8 cellular contexts compared by ENCODE assay signal in the genomic region with DNA sequence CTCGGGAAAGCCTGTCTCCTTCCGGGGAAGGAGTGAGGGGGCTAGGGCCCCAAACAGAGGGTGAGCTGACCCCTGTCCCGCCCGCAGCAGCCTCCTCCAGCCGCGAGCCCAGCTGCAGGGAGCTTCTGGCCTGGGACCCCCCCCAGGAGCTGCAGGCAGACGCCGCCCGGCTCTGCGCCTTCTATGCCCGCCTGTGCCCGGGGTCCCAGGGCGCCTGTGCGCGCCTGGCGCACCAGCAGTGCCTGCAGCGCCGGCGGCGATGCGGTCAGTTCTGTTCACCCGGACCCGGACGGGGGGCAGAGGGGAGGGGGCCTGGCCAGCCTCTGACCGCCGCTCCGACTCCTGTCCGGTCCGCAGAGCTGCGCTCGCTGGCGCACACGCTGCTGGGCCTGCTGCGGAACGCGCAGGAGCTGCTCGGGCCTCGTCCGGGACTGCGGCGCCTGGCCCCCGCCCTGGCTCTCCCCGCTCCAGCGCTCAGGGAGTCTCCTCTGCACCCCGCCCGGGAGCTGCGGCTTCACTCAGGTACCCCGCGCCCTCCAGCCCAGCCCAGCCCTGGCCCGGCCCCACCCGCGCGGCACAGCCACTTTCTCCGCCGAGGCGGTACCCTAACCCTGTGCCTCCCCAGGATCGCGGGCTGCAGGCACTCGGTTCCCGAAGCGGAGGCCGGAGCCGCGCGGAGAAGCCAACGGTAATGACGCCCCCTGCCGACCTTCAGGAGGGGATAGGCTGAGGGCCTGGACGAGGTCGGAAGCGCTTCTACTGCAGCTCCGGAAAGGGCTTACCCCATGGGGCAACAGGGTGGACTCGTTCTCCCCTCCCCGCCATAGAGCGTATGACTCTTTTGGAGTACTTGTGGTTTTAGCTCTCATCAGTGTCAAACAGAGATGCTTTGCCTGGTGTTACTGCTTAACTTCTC. TPM values are rescaled to one million over a fixed set of nuclear protein-coding genes. Genes with fewer than 3 reads are reported as not detected.
DNase-seq lines count a peak whose midpoint lies in the region; ATAC-seq, FAIRE-seq and TF ChIP-seq lines count a peak whose summit lies in the region.

No MANE protein-coding gene starts in this region.

- H3K27ac ChIP-seq in ACC112 (ENCODE audit: low read depth, low read length) (no peak overlapping the region), RWPE2 (ENCODE audit: poor library complexity, severe bottlenecking) (no peak overlapping the region), ectodermal cell (ENCODE audit: insufficient read depth, low read depth, low read length, poor library complexity, severe bottlenecking) (no peak overlapping the region), kidney (ENCODE audit: low read depth in 2 of 2, low read length in 2 of 2) (no peak overlapping the region)

- ATAC-seq in RWPE2 (ENCODE audit: low read depth) (peak; percentile 56), HG02798 (IDR thresholded peaks at IDR 0.05; ENCODE audit: poor library complexity, unreplicated experiment) (no peak)

- H3K36me3 ChIP-seq in ACC112 (ENCODE audit: insufficient read depth, low read length), result no peaks in the 10 kb centered on the region
- no peaks in the 10 kb centered on the region for H3K36me3 ChIP-seq in RWPE2 (ENCODE audit: low read depth)
- no peaks in the 10 kb centered on the region for H3K36me3 ChIP-seq in ectodermal cell (ENCODE audit: control insufficient read depth, insufficient read depth, low read length)
- no peaks in the 10 kb centered on the region for H3K36me3 ChIP-seq in kidney (ENCODE audit: control insufficient read depth in 1 of 2, insufficient read depth in 2 of 2, low read length in 2 of 2)

- peak; percentile 50 for DNase-seq in GM19239 (ENCODE audit: insufficient read length, low spot score)
- DNase-seq in RWPE2 (ENCODE audit: low spot score), result no peak
- DNase-seq in myocyte (ENCODE audit: low read depth), result peak; percentile 71
- no peak for DNase-seq in kidney
- DNase-seq in NCI-H1436 (lab: John Stamatoyannopoulos, UW), result no peak

- intact Hi-C loops in kidney (cut with DNase I), result no loop called here

- H3K9ac ChIP-seq in kidney (ENCODE audit: low read length in 2 of 2), result no peak overlapping the region

- H3K79me2 ChIP-seq in ACC112 (ENCODE audit: control insufficient read depth, insufficient read depth, low read length, unreplicated experiment), result no peaks in the 10 kb centered on the region

- peak; percentile 17 for TF ChIP-seq CTCF in RWPE2 (IDR thresholded peaks at IDR 0.05; ENCODE audit: poor library complexity, severe bottlenecking)
- TF ChIP-seq CTCF in kidney (IDR thresholded peaks at IDR 0.05; ENCODE audit: borderline replicate concordance, extremely low read depth, insufficient read depth), result no peak

- 2% methylated on average over 75 of the region's 75 CpGs for WGBS in ectodermal cell, 2 experiments

- FAIRE-seq in GM19239 (lab: Jason Lieb, UNC), result no peak
- no peak for FAIRE-seq in kidney (lab: Jason Lieb, UNC)

- H2AFZ ChIP-seq in ACC112 (ENCODE audit: low read length, unreplicated experiment), result no peak overlapping the region

- H3K4me3 ChIP-seq in ACC112 (ENCODE audit: low read depth, low read length) (peak overlapping the region; percentile 57), RWPE2 (ENCODE audit: severe bottlenecking) (peak overlapping the region; percentile 7), ectodermal cell (ENCODE audit: insufficient read depth, low read depth, low read length) (peak overlapping the region; percentile 28), kidney (ENCODE audit: low read length in 2 of 2) (no peak overlapping the region)

- no peaks in the 10 kb centered on the region for H3K9me3 ChIP-seq in RWPE2 (ENCODE audit: severe bottlenecking)
- no peaks in the 10 kb centered on the region for H3K9me3 ChIP-seq in ectodermal cell (ENCODE audit: control insufficient read depth, low read length)
- no peaks in the 10 kb centered on the region for H3K9me3 ChIP-seq in kidney (ENCODE audit: control insufficient read depth in 1 of 2, low read length in 2 of 2)

- H3K4me1 ChIP-seq in ACC112 (ENCODE audit: control insufficient read depth, insufficient read depth, low read length, unreplicated experiment), result no peaks in the 10 kb centered on the region
- H3K4me1 ChIP-seq in RWPE2 (ENCODE audit: insufficient read depth, poor library complexity, severe bottlenecking), result no peaks in the 10 kb centered on the region
- peaks cover 8% of the 10 kb centered on the region for H3K4me1 ChIP-seq in ectodermal cell (ENCODE audit: control insufficient read depth, insufficient read depth, low read length)
- H3K4me1 ChIP-seq in kidney (ENCODE audit: control insufficient read depth in 1 of 2, insufficient read depth in 1 of 2, low read depth in 1 of 2, low read length in 2 of 2), result peaks cover 0 to 3% of the 10 kb centered on the region in 2 donors

- H3K27me3 ChIP-seq in ACC112 (ENCODE audit: insufficient read depth, low read length), result peaks cover 56% of the 10 kb centered on the region
- H3K27me3 ChIP-seq in RWPE2 (ENCODE audit: insufficient read depth, poor library complexity, severe bottlenecking), result peaks cover 35% of the 10 kb centered on the region
- H3K27me3 ChIP-seq in ectodermal cell (ENCODE audit: control insufficient read depth, insufficient read depth, low read length, poor library complexity, severe bottlenecking), result peaks cover 66% of the 10 kb centered on the region

RNA-seq across cellular contexts. Expression of a gene that starts 2.0 kb away (rescaled TPM):
- 0.31 TPM for polyA plus RNA-seq in ectodermal cell (2013, experiment 1 of 4)
- 0.14 TPM for polyA plus RNA-seq in ectodermal cell (2013, experiment 2 of 4)
- polyA plus RNA-seq in ectodermal cell (2013, experiment 3 of 4), result 0.16 TPM
- polyA plus RNA-seq in ectodermal cell (2013, experiment 4 of 4), result 0.20 TPM
- total RNA-seq in myocyte (273 and 339 TPM in 2 replicates), kidney (not detected)
- polyA plus RNA-seq in myocyte (2012), result 64.1 TPM
- not detected for polyA plus RNA-seq in kidney (ENCODE audit: insufficient read depth, low read depth, low replicate concordance)

RNA-seq across cellular contexts. Expression of a gene that starts 3.8 kb away (rescaled TPM):
- polyA plus RNA-seq in ectodermal cell (2013, experiment 1 of 4), result 0.54 TPM
- polyA plus RNA-seq in ectodermal cell (2013, experiment 2 of 4), result 0.76 TPM
- 0.91 TPM for polyA plus RNA-seq in ectodermal cell (2013, experiment 3 of 4)
- 0.73 TPM for polyA plus RNA-seq in ectodermal cell (2013, experiment 4 of 4)
- total RNA-seq in myocyte, result 2.5 and 6.5 TPM in 2 replicates
- polyA plus RNA-seq in myocyte (2012), result 1.2 TPM
- total RNA-seq in kidney, result not detected
- not detected for polyA plus RNA-seq in kidney (ENCODE audit: insufficient read depth, low read depth, low replicate concordance)

RNA-seq across cellular contexts. Expression of a gene that starts 15.6 kb away (rescaled TPM):
- polyA plus RNA-seq in ectodermal cell (2013, experiment 1 of 4), result not detected
- not detected for polyA plus RNA-seq in ectodermal cell (2013, experiment 2 of 4)
- polyA plus RNA-seq in ectodermal cell (2013, experiment 3 of 4), result not detected
- not detected for polyA plus RNA-seq in ectodermal cell (2013, experiment 4 of 4)
- total RNA-seq in myocyte, result 697 and 1,132 TPM in 2 replicates
- 391 TPM for polyA plus RNA-seq in myocyte (2012)
- total RNA-seq in kidney, result not detected
- not detected for polyA plus RNA-seq in kidney (ENCODE audit: insufficient read depth, low read depth, low replicate concordance)

RNA-seq across cellular contexts. Expression of a gene that starts 26.4 kb away (rescaled TPM):
- polyA plus RNA-seq in ectodermal cell (2013, experiment 1 of 4), result 10.4 TPM
- polyA plus RNA-seq in ectodermal cell (2013, experiment 2 of 4), result 10.8 TPM
- 8.6 TPM for polyA plus RNA-seq in ectodermal cell (2013, experiment 3 of 4)
- polyA plus RNA-seq in ectodermal cell (2013, experiment 4 of 4), result 11.6 TPM
- 2.1 and 3.0 TPM in 2 replicates for total RNA-seq in myocyte
- polyA plus RNA-seq in myocyte (2012), result 4.1 TPM
- 7.0 TPM for total RNA-seq in kidney
- polyA plus RNA-seq in kidney (ENCODE audit: insufficient read depth, low read depth, low replicate concordance), result 4.8 TPM

RNA-seq across cellular contexts. Expression of a gene that starts 26.5 kb away (rescaled TPM):
- 114 TPM for polyA plus RNA-seq in ectodermal cell (2013, experiment 1 of 4)
- polyA plus RNA-seq in ectodermal cell (2013, experiment 2 of 4), result 103 TPM
- 86.2 TPM for polyA plus RNA-seq in ectodermal cell (2013, experiment 3 of 4)
- polyA plus RNA-seq in ectodermal cell (2013, experiment 4 of 4), result 106 TPM
- total RNA-seq in myocyte, result 119 and 122 TPM in 2 replicates
- polyA plus RNA-seq in myocyte (2012), result 130 TPM
- total RNA-seq in kidney, result 79.2 TPM
- 78.3 TPM for polyA plus RNA-seq in kidney (ENCODE audit: insufficient read depth, low read depth, low replicate concordance)

Comparison
In these comparisons a context has a peak if more than half of its experiments do, and no peak if none do; other contexts are left out.
1. H3K4me3 ChIP-seq: peak in ACC112 (single experiment), RWPE2 (single experiment) and ectodermal cell (single experiment); none in kidney (0 of 2).
2. DNase-seq: peak in GM19239 (single experiment) and myocyte (single experiment); none in RWPE2 (single experiment), kidney (single experiment) and NCI-H1436 (single experiment).
3. RNA of a gene that starts 2.0 kb away (total RNA-seq): 273 to 339 TPM in myocyte; not detected in kidney (single experiment); every median in the first group is over 100 times any median in the second.
4. RNA of a gene that starts 15.6 kb away (total RNA-seq): 697 to 1,132 TPM in myocyte; not detected in kidney (single experiment); every median in the first group is over 100 times any median in the second.